ENCODE assay signal across 10 cellular contexts in the genomic region with DNA sequence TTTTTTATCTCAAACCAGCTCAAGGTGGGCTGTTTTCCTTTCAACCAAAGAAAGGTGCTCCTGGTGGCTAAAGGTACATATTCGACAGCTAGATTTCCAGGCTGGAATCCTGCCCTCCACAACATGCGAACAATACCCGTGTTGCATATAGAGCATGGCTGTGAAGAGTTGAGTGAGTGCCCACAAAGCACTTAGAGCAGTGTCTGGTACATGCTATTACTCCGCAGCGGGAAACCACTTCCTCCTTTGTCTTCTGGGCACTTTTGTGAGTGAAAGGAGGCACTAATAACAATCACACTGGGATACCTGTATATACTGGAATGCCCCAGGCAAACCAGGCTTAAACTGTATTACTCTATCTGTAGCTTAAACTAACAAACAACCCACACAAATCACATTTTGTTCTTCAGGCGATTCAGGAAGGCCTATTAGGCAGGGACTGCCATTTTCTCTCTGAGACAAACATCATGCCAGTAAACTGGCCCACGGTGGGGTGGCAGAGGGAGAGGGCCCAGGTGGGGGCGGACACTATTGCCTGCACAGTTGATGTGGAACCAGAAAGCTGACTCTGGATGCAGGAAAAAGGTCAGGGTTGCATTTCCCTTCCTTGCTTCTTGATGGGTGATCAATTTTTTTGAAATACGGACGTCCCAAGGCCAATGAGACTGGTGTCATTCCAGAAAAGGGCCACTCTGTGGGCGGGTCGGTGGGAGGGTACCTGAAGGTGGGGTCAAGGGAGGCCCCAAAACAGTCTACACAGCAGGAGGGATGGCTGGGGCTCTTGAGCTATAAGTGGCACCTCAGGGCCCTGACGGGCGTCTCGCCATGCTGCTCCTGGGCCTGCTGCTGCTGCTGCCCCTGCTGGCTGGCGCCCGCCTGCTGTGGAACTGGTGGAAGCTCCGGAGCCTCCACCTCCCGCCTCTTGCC. TPM values are rescaled to one million over a fixed set of nuclear protein-coding genes. Genes with fewer than 3 reads are reported as not detected.
DNase-seq lines count a peak whose midpoint lies in the region; ATAC-seq and TF ChIP-seq lines count a peak whose summit lies in the region.
"Not testable (repeated sequence)": the region's sequence is repeated elsewhere in the genome, so short reads cannot be mapped to it uniquely, and the experiment has no call there.
"Had no signal": no experiment of that assay in that cellular context is flagged by ENCODE, and none has a peak within 500 bp of the region (broad histone marks: within the 10 kb centered on the region; RNA-seq: fewer than 3 reads in every experiment).

Gene CYP21A2 (plus strand): TSS at position 818 of the 927 bp plus-strand sequence. CDS start 8 bp downstream, at position 826.

- not testable (repeated sequence) for H3K9ac ChIP-seq in liver (ENCODE audit: low read depth in 1 of 2, low read length in 2 of 2)

- not testable (repeated sequence) for H3K36me3 ChIP-seq in CD4-positive, CD25-positive, alpha-beta regulatory T cell (ENCODE audit: control insufficient read depth, insufficient read depth, low read length); HEK293 (ENCODE audit: control insufficient read depth in 2 of 2, insufficient read depth in 1 of 2, low read length in 2 of 2); left ventricle myocardium inferior; liver (ENCODE audit: control insufficient read depth in 4 of 4, insufficient read depth in 3 of 4, low read depth in 1 of 4, low read length in 3 of 4); ovary

- not testable (repeated sequence) for H3K9me3 Mint-ChIP-seq in CD4-positive, CD25-positive, alpha-beta regulatory T cell; activated CD4-positive, alpha-beta T cell treated with anti-CD3 and anti-CD28 coated beads, Interleukin-2, amount 10 ng/mL, durations not matched to agents 7 days and 5 days; activated naive CD8-positive, alpha-beta T cell treated with anti-CD3 and anti-CD28 coated beads for 36 hours

- H3K4me3 Mint-ChIP-seq in CD4-positive, CD25-positive, alpha-beta regulatory T cell: peak within 1 kb of the TSS in 1 of 4 donors; percentile 52
- H3K4me3 Mint-ChIP-seq in activated CD4-positive, alpha-beta T cell treated with anti-CD3 and anti-CD28 coated beads, Interleukin-2, amount 10 ng/mL, durations not matched to agents 7 days and 5 days; activated naive CD8-positive, alpha-beta T cell treated with anti-CD3 and anti-CD28 coated beads for 36 hours: not testable (repeated sequence)

- H3K27ac ChIP-seq in CD4-positive, CD25-positive, alpha-beta regulatory T cell (ENCODE audit: insufficient read depth, low read length, poor library complexity, severe bottlenecking); HEK293 (ENCODE audit: extremely low read depth, low read depth, low read length); left ventricle myocardium inferior (replicated peaks); ovary: not testable (repeated sequence)
- H3K27ac ChIP-seq in liver (ENCODE audit: low read depth in 1 of 2, low read length in 2 of 2): peak within 1 kb of the TSS; percentile 41 to 56

- not testable (repeated sequence) for H3K4me1 Mint-ChIP-seq in CD4-positive, CD25-positive, alpha-beta regulatory T cell; activated CD4-positive, alpha-beta T cell treated with anti-CD3 and anti-CD28 coated beads, Interleukin-2, amount 10 ng/mL, durations not matched to agents 7 days and 5 days; activated naive CD8-positive, alpha-beta T cell treated with anti-CD3 and anti-CD28 coated beads for 36 hours

- not testable (repeated sequence) for TF ChIP-seq RAD21 in liver (IDR thresholded peaks at IDR 0.05)

- H3K9me3 ChIP-seq in CD4-positive, CD25-positive, alpha-beta regulatory T cell (ENCODE audit: control insufficient read depth in 2 of 2, low read length in 2 of 2); HEK293 (ENCODE audit: control insufficient read depth, insufficient read depth, low read depth, low read length); left ventricle myocardium inferior (replicated peaks); liver (ENCODE audit: control insufficient read depth in 4 of 4, low read length in 3 of 4); ovary: not testable (repeated sequence)

- not testable (repeated sequence) for H3K4me1 ChIP-seq in CD4-positive, CD25-positive, alpha-beta regulatory T cell (ENCODE audit: control insufficient read depth, insufficient read depth, low read length, poor library complexity, severe bottlenecking); HEK293 (ENCODE audit: control insufficient read depth, insufficient read depth, low read length); left ventricle myocardium inferior; liver (ENCODE audit: control insufficient read depth in 4 of 4, insufficient read depth in 4 of 4, low read length in 3 of 4); ovary (ENCODE audit: insufficient read depth)

- CTCF ChIA-PET in HEK293 (lab: Yijun Ruan, JAX); activated CD4-positive, alpha-beta T cell treated with anti-CD3 and anti-CD28 coated beads, Interleukin-2, amount 10 ng/mL, durations not matched to agents 7 days and 5 days (lab: Charles Lee): not testable (repeated sequence)

- H3K27me3 ChIP-seq in CD4-positive, CD25-positive, alpha-beta regulatory T cell (ENCODE audit: control insufficient read depth, insufficient read depth, low read length); left ventricle myocardium inferior (ENCODE audit: low read depth); liver (ENCODE audit: control insufficient read depth in 4 of 4, insufficient read depth in 4 of 4, low read length in 3 of 4); ovary: not testable (repeated sequence)

- POLR2A ChIA-PET in HEK293 (lab: Yijun Ruan, JAX); activated CD4-positive, alpha-beta T cell treated with anti-CD3 and anti-CD28 coated beads, Interleukin-2, amount 10 ng/mL, durations not matched to agents 7 days and 5 days (lab: Charles Lee): not testable (repeated sequence)

- not testable (repeated sequence) for TF ChIP-seq EP300 in ovary (IDR thresholded peaks at IDR 0.05)

- ATAC-seq in CD4-positive, CD25-positive, alpha-beta regulatory T cell (ENCODE audit: low read depth in 2 of 2): peak; percentile 70 to 82

- 59% methylated on average over 15 of the region's 19 CpGs for WGBS in liver
- 77 to 86% (median 83%) methylated on average over 15 to 17 of the region's 19 CpGs for WGBS in ovary, 3 donors

- TF ChIP-seq POLR2A in ovary (IDR thresholded peaks at IDR 0.05): not testable (repeated sequence)

- DNase-seq in CD4-positive, CD25-positive, alpha-beta regulatory T cell; activated CD4-positive, alpha-beta T cell treated with anti-CD3 and anti-CD28 coated beads, Interleukin-2, amount 10 ng/mL, durations not matched to agents 7 days and 5 days; activated naive CD8-positive, alpha-beta T cell treated with anti-CD3 and anti-CD28 coated beads for 36 hours: not testable (repeated sequence)
- DNase-seq in NCI-H748 (lab: John Stamatoyannopoulos, UW; ENCODE audit: unreplicated experiment): peak; percentile 48
- peak; percentile 6 for DNase-seq in left ventricle myocardium inferior
- peak in 3 of 5 donors; percentile 9 to 40 (median 40) for DNase-seq in ovary

- H3K27ac Mint-ChIP-seq in CD4-positive, CD25-positive, alpha-beta regulatory T cell: peak within 1 kb of the TSS; percentile 82 to 93 (median 91)
- peak within 1 kb of the TSS; percentile 46 for H3K27ac Mint-ChIP-seq in activated CD4-positive, alpha-beta T cell treated with anti-CD3 and anti-CD28 coated beads, Interleukin-2, amount 10 ng/mL, durations not matched to agents 7 days and 5 days
- peak within 1 kb of the TSS; percentile 67 for H3K27ac Mint-ChIP-seq in activated naive CD8-positive, alpha-beta T cell treated with anti-CD3 and anti-CD28 coated beads for 36 hours

- H3K36me3 Mint-ChIP-seq in CD4-positive, CD25-positive, alpha-beta regulatory T cell; activated CD4-positive, alpha-beta T cell treated with anti-CD3 and anti-CD28 coated beads, Interleukin-2, amount 10 ng/mL, durations not matched to agents 7 days and 5 days (ENCODE audit: low read depth); activated naive CD8-positive, alpha-beta T cell treated with anti-CD3 and anti-CD28 coated beads for 36 hours: not testable (repeated sequence)

- intact Hi-C loops in left ventricle myocardium inferior (cut with micrococcal nuclease); ovary (cut with DNase I): not testable (repeated sequence)

- H3K4me3 ChIP-seq in CD4-positive, CD25-positive, alpha-beta regulatory T cell (ENCODE audit: low read depth, low read length); HEK293 (ENCODE audit: low read depth, low read length); left ventricle myocardium inferior; liver (ENCODE audit: low read depth in 1 of 3, low read length in 3 of 3); ovary: not testable (repeated sequence)

- TF ChIP-seq CTCF in HEK293 (tag by site-specific recombination; IDR thresholded peaks at IDR 0.05); left ventricle myocardium inferior (IDR thresholded peaks at IDR 0.05; ENCODE audit: borderline replicate concordance); liver (IDR thresholded peaks at IDR 0.05; ENCODE audit: low read depth, low read length, missing input control); ovary (IDR thresholded peaks at IDR 0.05): not testable (repeated sequence)

- H3K27me3 Mint-ChIP-seq in CD4-positive, CD25-positive, alpha-beta regulatory T cell; activated CD4-positive, alpha-beta T cell treated with anti-CD3 and anti-CD28 coated beads, Interleukin-2, amount 10 ng/mL, durations not matched to agents 7 days and 5 days; activated naive CD8-positive, alpha-beta T cell treated with anti-CD3 and anti-CD28 coated beads for 36 hours: not testable (repeated sequence)

RNA-seq across cellular contexts. Expression of gene CYP21A2, which starts in this region (rescaled TPM):
- not detected for total RNA-seq in CD4-positive, CD25-positive, alpha-beta regulatory T cell
- not detected for polyA plus RNA-seq in CD4-positive, CD25-positive, alpha-beta regulatory T cell
- under 1 TPM in 1 of 2 experiments, not detected in 1; 0.12 TPM for total RNA-seq in activated CD4-positive, alpha-beta T cell treated with anti-CD3 and anti-CD28 coated beads, Interleukin-2, amount 10 ng/mL, durations not matched to agents 7 days and 5 days
- total RNA-seq in activated naive CD8-positive, alpha-beta T cell treated with anti-CD3 and anti-CD28 coated beads for 36 hours: under 1 TPM in 1 of 2 experiments, not detected in 1; 0.12 TPM
- 0.41 TPM for total RNA-seq in left ventricle myocardium inferior
- 10 to 100 TPM in 1 of 2 donors, 1 to 10 TPM in 1; 1.7 to 29.6 TPM for total RNA-seq in liver
- polyA plus RNA-seq in liver: 10 to 100 TPM in 1 of 2 donors, 1 to 10 TPM in 1; 6.9 to 29.7 TPM
- 10 to 100 TPM in 1 of 7 donors, 1 to 10 TPM in 6; 2.4 to 21.7 (median 8.8) TPM for total RNA-seq in ovary
- 1 to 10 TPM; 1.9 to 4.8 TPM for polyA plus RNA-seq in ovary
- total RNA-seq: H9, OCI-LY7 had no signal

Comparison
In these comparisons a context has a peak if more than half of its experiments do, and no peak if none do; other contexts are left out.
1. Peak in ATAC-seq in CD4-positive, CD25-positive, alpha-beta regulatory T cell; RNA of the gene not detected or under 1 TPM.
2. Peak in DNase-seq in left ventricle myocardium inferior; RNA of the gene not detected or under 1 TPM.